1 cellular context compared by ENCODE assay signal in the genomic region with DNA sequence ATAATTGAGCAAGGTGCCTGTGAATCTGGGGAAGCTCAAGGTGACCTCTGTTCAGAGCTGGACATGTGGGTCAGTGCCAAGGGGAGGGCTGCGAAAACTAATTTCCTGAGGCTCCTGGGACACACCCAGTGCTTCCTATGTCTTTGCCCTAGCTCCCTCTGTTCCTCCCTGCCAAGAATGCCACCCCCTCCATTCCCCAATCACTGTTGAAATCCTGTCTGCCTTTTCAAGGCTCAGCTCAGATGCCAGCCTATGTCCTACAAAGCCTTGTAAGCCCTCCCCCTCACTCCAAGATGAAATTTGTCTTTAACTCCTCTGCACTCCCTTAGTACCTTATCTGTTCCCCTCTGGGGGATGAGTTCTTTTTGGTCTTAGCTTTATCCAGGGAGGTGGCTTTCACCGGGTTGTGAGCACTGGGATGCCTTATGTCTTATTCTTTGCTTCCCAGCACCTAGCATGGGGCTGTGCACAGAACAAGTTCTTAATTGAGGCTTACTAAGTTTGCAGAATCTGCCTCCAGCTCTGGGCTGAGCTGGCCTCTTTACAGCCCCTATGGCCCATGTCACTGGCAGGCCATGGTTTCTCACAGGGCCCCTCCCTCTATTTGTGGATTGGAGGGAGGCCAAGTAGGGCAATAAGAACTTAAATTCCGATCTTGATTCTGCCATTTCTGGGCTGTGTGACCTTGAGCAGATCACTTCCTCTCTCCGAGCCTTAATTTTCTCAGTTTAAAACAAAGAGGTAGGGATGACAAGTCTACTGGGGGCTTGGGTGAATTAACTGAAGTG.
TF ChIP-seq lines count a peak whose summit lies in the region.

No MANE protein-coding gene starts in this region.

TF ChIP-seq in HCT116, 20 proteins besides CTCF, POLR2A, EP300 and RAD21:
- no peak for TF ChIP-seq TCF7L2 (IDR thresholded peaks at IDR 0.05; ENCODE audit: borderline replicate concordance, extremely low read depth, insufficient read depth, insufficient read length)
- TF ChIP-seq SP1 (IDR thresholded peaks at IDR 0.05; ENCODE audit: low read depth) = no peak
- no peak for TF ChIP-seq ZFX (IDR thresholded peaks at IDR 0.05)
- TF ChIP-seq SRF (IDR thresholded peaks at IDR 0.05; ENCODE audit: low read depth) = no peak
- no peak for TF ChIP-seq ELF1 (IDR thresholded peaks at IDR 0.05; ENCODE audit: borderline replicate concordance, low read depth)
- no peak for TF ChIP-seq ZNF274 (IDR thresholded peaks at IDR 0.05; ENCODE audit: low read depth, low read length)
- TF ChIP-seq FOSL1 (IDR thresholded peaks at IDR 0.05; ENCODE audit: low read depth) = no peak
- TF ChIP-seq EZH2 (IDR thresholded peaks at IDR 0.05) = no peak
- TF ChIP-seq JUND (IDR thresholded peaks at IDR 0.05) = no peak
- TF ChIP-seq, protein P1, sequence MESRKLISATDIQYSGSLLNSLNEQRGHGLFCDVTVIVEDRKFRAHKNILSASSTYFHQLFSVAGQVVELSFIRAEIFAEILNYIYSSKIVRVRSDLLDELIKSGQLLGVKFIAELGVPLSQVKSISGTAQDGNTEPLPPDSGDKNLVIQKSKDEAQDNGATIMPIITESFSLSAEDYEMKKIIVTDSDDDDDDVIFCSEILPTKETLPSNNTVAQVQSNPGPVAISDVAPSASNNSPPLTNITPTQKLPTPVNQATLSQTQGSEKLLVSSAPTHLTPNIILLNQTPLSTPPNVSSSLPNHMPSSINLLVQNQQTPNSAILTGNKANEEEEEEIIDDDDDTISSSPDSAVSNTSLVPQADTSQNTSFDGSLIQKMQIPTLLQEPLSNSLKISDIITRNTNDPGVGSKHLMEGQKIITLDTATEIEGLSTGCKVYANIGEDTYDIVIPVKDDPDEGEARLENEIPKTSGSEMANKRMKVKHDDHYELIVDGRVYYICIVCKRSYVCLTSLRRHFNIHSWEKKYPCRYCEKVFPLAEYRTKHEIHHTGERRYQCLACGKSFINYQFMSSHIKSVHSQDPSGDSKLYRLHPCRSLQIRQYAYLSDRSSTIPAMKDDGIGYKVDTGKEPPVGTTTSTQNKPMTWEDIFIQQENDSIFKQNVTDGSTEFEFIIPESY (IDR thresholded peaks at IDR 0.05; ENCODE audit: extremely low read depth, insufficient replicate concordance, low read length) = no peak
